In the genomic region with DNA sequence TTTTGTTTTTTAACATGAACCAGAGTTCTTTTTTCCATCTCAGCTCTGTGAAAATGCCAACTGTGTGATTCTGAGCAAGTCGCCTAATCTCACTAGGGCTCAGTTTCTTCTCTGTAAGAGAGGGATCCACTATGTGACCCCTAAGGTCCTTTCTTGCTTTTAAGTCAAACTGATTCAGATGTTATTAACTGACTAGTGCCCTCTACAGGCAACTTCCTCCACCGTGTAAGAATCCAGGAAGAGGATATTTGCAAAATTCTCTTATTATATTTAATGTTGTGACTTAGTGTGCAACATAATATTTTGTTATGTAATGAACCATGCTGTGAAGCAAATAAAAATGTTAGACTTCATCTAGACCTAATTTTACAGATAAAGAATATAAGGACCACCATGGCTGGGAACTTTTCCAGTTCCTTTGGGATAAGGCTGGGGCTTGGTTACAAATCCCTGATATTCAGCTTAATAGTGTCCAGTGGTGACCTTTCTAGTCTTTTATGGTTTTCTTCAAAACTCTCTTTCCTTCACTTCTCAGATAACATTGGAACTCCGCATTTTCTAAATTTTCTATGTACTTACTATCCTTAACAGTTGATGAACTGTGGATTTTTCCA, we compare ENCODE assay signal across 8 cellular contexts.
DNase-seq lines count a peak whose midpoint lies in the region; ATAC-seq and TF ChIP-seq lines count a peak whose summit lies in the region.

No MANE protein-coding gene starts in this region.

- intact Hi-C loops in CD14-positive monocyte (cut with micrococcal nuclease), result loop anchor here in 1 of 2 donors (2.0 kb wide), 1 partner anchor 173 kb away; no protein-coding TSS in a partner anchor

- H3K27ac Mint-ChIP-seq in CD14-positive monocyte (no peak overlapping the region), osteocyte (ENCODE audit: unreplicated experiment) (no peak overlapping the region)

- H3K9me3 Mint-ChIP-seq in CD14-positive monocyte (no peaks in the 10 kb centered on the region), osteocyte (ENCODE audit: unreplicated experiment) (no peaks in the 10 kb centered on the region)

- H3K4me3 ChIP-seq in fibroblast of the aortic adventitia (ENCODE audit: low read depth, low read length), result no peak overlapping the region

- no peak overlapping the region for H3K4me3 Mint-ChIP-seq in CD14-positive monocyte
- no peak overlapping the region for H3K4me3 Mint-ChIP-seq in osteocyte (ENCODE audit: unreplicated experiment)

- DNase-seq in CD14-positive monocyte (ENCODE audit: low spot score), result no peak
- DNase-seq in M059J (ENCODE audit: low read depth), result peak; percentile 68
- peak; percentile 45 to 68 for DNase-seq in activated CD4-positive, alpha-beta T cell treated with anti-CD3 and anti-CD28 coated beads for 4 hours
- peak; percentile 82 for DNase-seq in fibroblast of the aortic adventitia (ENCODE audit: low read depth)
- no peak for DNase-seq in osteocyte (ENCODE audit: extremely low spot score, unreplicated experiment)
- DNase-seq in NCI-H1105 treated with DMSO at 0.1 percent for 48 hours (lab: John Stamatoyannopoulos, UW), result no peak

- peaks cover 0 to 2% (median 2%) of the 10 kb centered on the region in 3 donors for H3K27me3 Mint-ChIP-seq in CD14-positive monocyte (ENCODE audit: low read depth in 3 of 3)
- H3K27me3 Mint-ChIP-seq in osteocyte (ENCODE audit: unreplicated experiment), result no peaks in the 10 kb centered on the region

- ATAC-seq in GM18861 (IDR thresholded peaks at IDR 0.05; ENCODE audit: unreplicated experiment), result peak; percentile 68
- ATAC-seq in HG03108 (IDR thresholded peaks at IDR 0.05; ENCODE audit: unreplicated experiment), result no peak

- TF ChIP-seq CTCF in CD14-positive monocyte (IDR thresholded peaks at IDR 0.05), result peak; percentile 76
- TF ChIP-seq CTCF in fibroblast of the aortic adventitia (IDR thresholded peaks at IDR 0.05; ENCODE audit: insufficient read depth, low read length), result peak; percentile 72
- peak; percentile 75 for TF ChIP-seq CTCF in osteocyte (IDR thresholded peaks at IDR 0.05)

- H3K4me1 Mint-ChIP-seq in CD14-positive monocyte (no peaks in the 10 kb centered on the region), osteocyte (ENCODE audit: unreplicated experiment) (peaks cover 9% of the 10 kb centered on the region)

- H3K36me3 Mint-ChIP-seq in CD14-positive monocyte (no peaks in the 10 kb centered on the region), osteocyte (ENCODE audit: unreplicated experiment) (no peaks in the 10 kb centered on the region)

Comparison
In these comparisons a context has a peak if more than half of its experiments do, and no peak if none do; other contexts are left out.
1. DNase-seq: peak in M059J (single experiment), activated CD4-positive, alpha-beta T cell treated with anti-CD3 and anti-CD28 coated beads for 4 hours (2 of 2) and fibroblast of the aortic adventitia (single experiment); none in CD14-positive monocyte (single experiment), osteocyte (single experiment) and NCI-H1105 treated with DMSO at 0.1 percent for 48 hours (single experiment).
2. Peak in every context shown above with its lines, with median percentiles within 50 percentile points of each other: CTCF ChIP-seq.